10 cellular contexts compared by ENCODE assay signal in the genomic region with DNA sequence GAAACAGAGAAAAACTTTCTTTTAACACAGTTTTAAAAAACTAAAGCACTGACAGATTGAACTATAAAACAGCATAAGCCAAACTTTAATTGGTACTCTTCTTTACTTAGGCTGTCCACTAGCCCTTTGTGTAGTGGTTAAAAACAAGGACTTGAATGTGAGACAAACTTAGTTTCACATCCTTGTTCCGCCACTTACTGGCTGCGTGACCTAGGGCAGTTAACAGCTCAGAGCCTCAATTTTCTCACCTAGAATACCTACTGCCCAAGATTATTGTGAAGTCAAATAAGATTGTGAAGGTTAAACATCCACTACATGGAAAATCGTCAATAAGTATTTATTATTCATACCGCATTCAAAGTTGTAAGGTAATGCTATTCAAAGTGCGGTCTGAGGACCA.
DNase-seq lines count a peak whose midpoint lies in the region; ATAC-seq, FAIRE-seq and TF ChIP-seq lines count a peak whose summit lies in the region.
"Had no signal": no experiment of that assay in that cellular context is flagged by ENCODE, and none has a peak within 500 bp of the region (broad histone marks: within the 10 kb centered on the region; RNA-seq: fewer than 3 reads in every experiment).

No MANE protein-coding gene starts in this region.

- no peak overlapping the region for H3K27ac Mint-ChIP-seq in activated naive CD8-positive, alpha-beta T cell treated with anti-CD3 and anti-CD28 coated beads, Interleukin-2, amount 50 U/mL, for 24 hours
- H3K27ac Mint-ChIP-seq: activated naive CD4-positive, alpha-beta T cell treated with anti-CD3 and anti-CD28 coated beads, Interleukin-2, amount 50 U/mL, for 24 hours had no signal

- ATAC-seq in GM21423 (IDR thresholded peaks at IDR 0.05; ENCODE audit: unreplicated experiment): peak; percentile 74
- ATAC-seq in HG03175 (IDR thresholded peaks at IDR 0.05; ENCODE audit: unreplicated experiment): peak; percentile 81
- no peak for ATAC-seq in activated naive CD8-positive, alpha-beta T cell treated with anti-CD3 and anti-CD28 coated beads, Interleukin-2, amount 50 U/mL, for 24 hours
- ATAC-seq: stimulated activated naive CD8-positive, alpha-beta T cell treated with anti-CD3 and anti-CD28 coated beads, Interleukin-15, Interleukin-2, amounts not matched to agents 100 U/mL and 50 U/mL, for 24 hours had no signal

- DNase-seq in GM13976 (ENCODE audit: low spot score): peak; percentile 57
- no peak for DNase-seq in activated naive CD8-positive, alpha-beta T cell treated with anti-CD3 and anti-CD28 coated beads, Interleukin-2, amount 50 U/mL, for 24 hours
- DNase-seq in D721Med (ENCODE audit: insufficient read length, low spot score): no peak
- no peak for DNase-seq in NCI-H146 (lab: John Stamatoyannopoulos, UW)
- DNase-seq in NCI-H1417 (lab: John Stamatoyannopoulos, UW): no peak
- DNase-seq in 8988T: no peak
- DNase-seq: stimulated activated naive CD8-positive, alpha-beta T cell treated with anti-CD3 and anti-CD28 coated beads, Interleukin-15, Interleukin-2, amounts not matched to agents 100 U/mL and 50 U/mL, for 24 hours had no signal

- H3K4me1 Mint-ChIP-seq in activated naive CD8-positive, alpha-beta T cell treated with anti-CD3 and anti-CD28 coated beads, Interleukin-2, amount 50 U/mL, for 24 hours: peaks cover 32% of the 10 kb centered on the region

- peaks cover 11% of the 10 kb centered on the region for H3K27me3 Mint-ChIP-seq in activated naive CD8-positive, alpha-beta T cell treated with anti-CD3 and anti-CD28 coated beads, Interleukin-2, amount 50 U/mL, for 24 hours

- no peak for FAIRE-seq in D721Med (lab: Jason Lieb, UNC)

- H3K9me3 Mint-ChIP-seq in activated naive CD8-positive, alpha-beta T cell treated with anti-CD3 and anti-CD28 coated beads, Interleukin-2, amount 50 U/mL, for 24 hours: no peaks in the 10 kb centered on the region
- H3K9me3 Mint-ChIP-seq: activated naive CD4-positive, alpha-beta T cell treated with anti-CD3 and anti-CD28 coated beads, Interleukin-2, amount 50 U/mL, for 24 hours had no signal

- H3K4me3 Mint-ChIP-seq in activated naive CD8-positive, alpha-beta T cell treated with anti-CD3 and anti-CD28 coated beads, Interleukin-2, amount 50 U/mL, for 24 hours: peak overlapping the region; percentile 88

- in situ Hi-C loops in GM13976 (cut with MboI; ENCODE audit: low sequenced_read_pairs, unreplicated experiment): no loop called here

- TF ChIP-seq CTCF in GM13976 (IDR thresholded peaks at IDR 0.05; ENCODE audit: borderline replicate concordance, control extremely low read depth, extremely low read depth, insufficient read depth, missing control alignments) (no peak), D721Med (IDR thresholded peaks at IDR 0.05; ENCODE audit: insufficient read depth, missing control alignments) (no peak)

- peaks cover 25% of the 10 kb centered on the region for H3K36me3 Mint-ChIP-seq in activated naive CD8-positive, alpha-beta T cell treated with anti-CD3 and anti-CD28 coated beads, Interleukin-2, amount 50 U/mL, for 24 hours (ENCODE audit: low read depth)
